ENCODE assay signal across 24 cellular contexts in genomic region chr4:16659120-16659519, GRCh38.
A peak's percentile ranks its signal among the peaks of the same experiment; 100 is the strongest.
DNase-seq lines count a peak whose midpoint lies in the region; ATAC-seq, FAIRE-seq and TF ChIP-seq lines count a peak whose summit lies in the region.
"Had no signal": no experiment of that assay in that cellular context is flagged by ENCODE, and none has a peak within 500 bp of the region (broad histone marks: within the 10 kb centered on the region; RNA-seq: fewer than 3 reads in every experiment).

No MANE protein-coding gene starts in this region.

- H4K20me1 ChIP-seq in hepatocyte (ENCODE audit: insufficient read depth, poor library complexity, severe bottlenecking): no peaks in the 10 kb centered on the region
- H4K20me1 ChIP-seq: BLaER1 treated with 17β-estradiol and CSF1 and Interleukin-3, amounts not matched to agents 10 nM and 100 nM had no signal

- H3K27ac ChIP-seq in hepatocyte (peak overlapping the region; percentile 78), thyroid gland (peak overlapping the region in 1 of 3 donors; percentile 10), small intestine (ENCODE audit: low read depth in 1 of 2, low read length in 1 of 2) (no peak overlapping the region)
- H3K27ac ChIP-seq: BLaER1 treated with 17β-estradiol and CSF1 and Interleukin-3, amounts not matched to agents 10 nM and 100 nM; neutrophil; psoas muscle; VCaP had no signal

- H3K27me3 ChIP-seq in hepatocyte (no peaks in the 10 kb centered on the region), thyroid gland (no peaks in the 10 kb centered on the region), small intestine (ENCODE audit: control insufficient read depth in 2 of 2, insufficient read depth in 2 of 2, low read length in 2 of 2) (no peaks in the 10 kb centered on the region)
- H3K27me3 ChIP-seq: BLaER1 treated with 17β-estradiol and CSF1 and Interleukin-3, amounts not matched to agents 10 nM and 100 nM; neutrophil had no signal

- no peak overlapping the region for H2AFZ ChIP-seq in hepatocyte

- TF ChIP-seq CTCF in astrocyte of the cerebellum (IDR thresholded peaks at IDR 0.05; ENCODE audit: low read depth, low read length, missing control alignments) (no peak), hepatocyte (IDR thresholded peaks at IDR 0.05; ENCODE audit: poor library complexity) (no peak), thyroid gland (IDR thresholded peaks at IDR 0.05) (no peak)

- H3K4me1 ChIP-seq in hepatocyte (ENCODE audit: insufficient read depth) (peaks cover 16% of the 10 kb centered on the region), thyroid gland (peaks cover 4 to 16% of the 10 kb centered on the region in 2 donors), small intestine (ENCODE audit: control insufficient read depth in 2 of 2, insufficient read depth in 1 of 2, low read depth in 1 of 2, low read length in 1 of 2) (no peaks in the 10 kb centered on the region)
- H3K4me1 ChIP-seq: BLaER1 treated with 17β-estradiol and CSF1 and Interleukin-3, amounts not matched to agents 10 nM and 100 nM; psoas muscle had no signal

- no peaks in the 10 kb centered on the region for H3K79me2 ChIP-seq in hepatocyte

- in situ Hi-C loops in astrocyte of the cerebellum (cut with HindIII; ENCODE audit: low sequenced_read_pairs): no loop called here

- H3K9me2 ChIP-seq in hepatocyte (replicated peaks; ENCODE audit: insufficient read depth): no peaks in the 10 kb centered on the region

- DNase-seq in Right ventricle myocardium superior (no peak), cardiac septum (ENCODE audit: low spot score) (no peak), astrocyte of the cerebellum (ENCODE audit: low read depth) (peak; percentile 27), hepatocyte (ENCODE audit: low spot score) (peak; percentile 48), thyroid gland (peak; percentile 74 to 76), small intestine (no peak), RCC 7860 (ENCODE audit: low spot score) (no peak)
- DNase-seq: activated CD4-positive, alpha-beta T cell treated with anti-CD3 and anti-CD28 coated beads, Interleukin-2, amount 10 ng/mL, durations not matched to agents 24 days and 14 days; activated naive CD4-positive, alpha-beta T cell treated with anti-CD3 and anti-CD28 coated beads, Interleukin-2, amount 10 ng/mL, durations not matched to agents 7 days and 5 days; Calu3; central memory CD4-positive, alpha-beta T cell; H9; islet precursor cell; Kasumi-1; NCI-H1694 treated with DMSO at 0.1 percent for 48 hours; NCI-H226; psoas muscle; stimulated activated CD4-positive, alpha-beta T cell treated with anti-CD3 and anti-CD28 coated beads, Interleukin-1b, Interleukin-23, amount 100 ng/mL, for 48 hours had no signal

- ATAC-seq in Right ventricle myocardium superior (ENCODE audit: poor library complexity): peak; percentile 51
- ATAC-seq in HG03135 (IDR thresholded peaks at IDR 0.05; ENCODE audit: unreplicated experiment): no peak
- ATAC-seq: HepG2, psoas muscle had no signal

- TF ChIP-seq POLR2A in thyroid gland (IDR thresholded peaks at IDR 0.05): no peak

- 54% methylated on average over 5 of the region's 5 CpGs for WGBS in hepatocyte (ENCODE audit: low lambda C conversion rate, missing lambda C conversion rate)
- WGBS in thyroid gland, 2 donors: 24 to 37% methylated on average over 5 of the region's 5 CpGs
- WGBS in small intestine, 3 donors: 75 to 93% (median 87%) methylated on average over 5 of the region's 5 CpGs

- H3K9me3 ChIP-seq in hepatocyte (ENCODE audit: low read depth) (no peaks in the 10 kb centered on the region), thyroid gland (no peaks in the 10 kb centered on the region), small intestine (ENCODE audit: control insufficient read depth, low read depth) (no peaks in the 10 kb centered on the region)
- H3K9me3 ChIP-seq: BLaER1 treated with 17β-estradiol and CSF1 and Interleukin-3, amounts not matched to agents 10 nM and 100 nM; neutrophil; psoas muscle had no signal

- H3K4me2 ChIP-seq in hepatocyte: no peak overlapping the region
- H3K4me2 ChIP-seq: BLaER1 treated with 17β-estradiol and CSF1 and Interleukin-3, amounts not matched to agents 10 nM and 100 nM had no signal

- intact Hi-C loops in Right ventricle myocardium superior (cut with DNase I) (no loop called here), cardiac septum (cut with DNase I) (no loop called here), thyroid gland (cut with DNase I) (no loop called here)

- no peaks in the 10 kb centered on the region for H3K36me3 ChIP-seq in hepatocyte (replicated peaks; ENCODE audit: insufficient read depth, low read depth)
- H3K36me3 ChIP-seq in thyroid gland: no peaks in the 10 kb centered on the region
- H3K36me3 ChIP-seq in small intestine (ENCODE audit: control insufficient read depth in 2 of 2, insufficient read depth in 2 of 2, low read length in 2 of 2): no peaks in the 10 kb centered on the region
- H3K36me3 ChIP-seq: BLaER1 treated with 17β-estradiol and CSF1 and Interleukin-3, amounts not matched to agents 10 nM and 100 nM; neutrophil had no signal

- FAIRE-seq in small intestine (lab: Jason Lieb, UNC): no peak
- no peak for FAIRE-seq in RCC 7860 (lab: Jason Lieb, UNC)
- FAIRE-seq: A204.1, HepG2 had no signal

- no peak overlapping the region for H3K4me3 ChIP-seq in astrocyte of the cerebellum (ENCODE audit: low read depth, low read length)
- H3K4me3 ChIP-seq in hepatocyte: no peak overlapping the region
- no peak overlapping the region for H3K4me3 ChIP-seq in thyroid gland (replicated peaks in 1 of 3)
- no peak overlapping the region for H3K4me3 ChIP-seq in small intestine (ENCODE audit: low read depth in 1 of 2, low read length in 2 of 2)
- H3K4me3 ChIP-seq: BLaER1 treated with 17β-estradiol and CSF1 and Interleukin-3, amounts not matched to agents 10 nM and 100 nM; psoas muscle had no signal

Comparison
In these comparisons a context has a peak if more than half of its experiments do, and no peak if none do; other contexts are left out.
1. DNase-seq: peak in astrocyte of the cerebellum (single experiment), hepatocyte (single experiment) and thyroid gland (2 of 2); none in Right ventricle myocardium superior (single experiment), cardiac septum (single experiment), small intestine (single experiment) and RCC 7860 (single experiment).